In the genomic region with DNA sequence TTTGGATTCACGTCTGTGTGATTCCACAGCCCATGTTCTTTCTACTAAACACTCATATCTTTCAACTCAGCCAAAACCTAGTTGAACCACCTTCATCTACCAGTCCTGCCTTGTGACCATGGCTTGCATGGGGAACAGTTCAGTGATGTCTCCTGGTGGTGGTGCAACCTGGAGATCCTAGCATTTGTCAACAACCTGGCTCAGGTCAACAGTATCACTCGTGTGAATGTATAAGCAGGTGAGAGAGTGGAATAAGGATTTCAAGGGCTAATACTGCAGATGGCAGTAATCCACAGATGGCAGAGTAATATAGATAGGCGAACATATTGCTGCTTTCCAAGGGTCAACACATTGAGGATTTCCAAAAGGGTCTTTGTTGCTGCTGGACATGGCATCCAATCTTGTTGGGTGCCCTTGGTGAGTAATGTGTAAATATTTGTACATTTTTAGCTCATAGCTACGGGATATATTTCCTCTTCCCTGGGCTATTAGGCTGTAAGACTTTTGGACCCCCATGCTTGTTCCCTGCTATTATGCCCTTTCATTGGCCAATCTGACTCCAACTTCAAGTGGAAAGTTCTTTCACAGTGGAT, we compare ENCODE assay signal across 1 cellular context.
A peak's percentile ranks its signal among the peaks of the same experiment; 100 is the strongest.
TF ChIP-seq lines count a peak whose summit lies in the region.

No MANE protein-coding gene starts in this region.

TF ChIP-seq in HepG2, 621 proteins besides CTCF, POLR2A, EP300 and RAD21 (continued from another document and continues in another):
- TF ChIP-seq ZNF609 (CRISPR knock-in tag; IDR thresholded peaks at IDR 0.05; ENCODE audit: borderline replicate concordance) (0 out of 2 replicates have a peak, but pooled peaks have one; percentile 36), RARG (CRISPR knock-in tag; IDR thresholded peaks at IDR 0.05; ENCODE audit: low read depth) (no peak), NCOA1 (CRISPR knock-in tag; IDR thresholded peaks at IDR 0.05) (no peak), MTA1 (CRISPR knock-in tag; IDR thresholded peaks at IDR 0.05; ENCODE audit: borderline replicate concordance) (no peak), ZBTB20 (CRISPR knock-in tag; IDR thresholded peaks at IDR 0.05; ENCODE audit: borderline replicate concordance, low read depth) (no peak), HCFC1 (IDR thresholded peaks at IDR 0.05; ENCODE audit: low read depth, low read length) (no peak), DNMT1 (CRISPR knock-in tag; IDR thresholded peaks at IDR 0.05) (no peak), ZC3H4 (CRISPR knock-in tag; IDR thresholded peaks at IDR 0.05; ENCODE audit: borderline replicate concordance) (no peak), ZBTB21 (CRISPR knock-in tag; IDR thresholded peaks at IDR 0.05) (no peak), ELF3 (CRISPR knock-in tag; IDR thresholded peaks at IDR 0.05) (peak; percentile 76), IRX3 (CRISPR knock-in tag; IDR thresholded peaks at IDR 0.05; ENCODE audit: borderline replicate concordance, low read depth) (no peak), HINFP (CRISPR knock-in tag; IDR thresholded peaks at IDR 0.05; ENCODE audit: low read depth) (no peak), SSRP1 (CRISPR knock-in tag; IDR thresholded peaks at IDR 0.05) (no peak), JDP2 (CRISPR knock-in tag; IDR thresholded peaks at IDR 0.05; ENCODE audit: borderline replicate concordance) (no peak), ZBTB49 (CRISPR knock-in tag; IDR thresholded peaks at IDR 0.05; ENCODE audit: borderline replicate concordance) (no peak), ZNF841 (CRISPR knock-in tag; IDR thresholded peaks at IDR 0.05; ENCODE audit: borderline replicate concordance) (no peak), FIP1L1 (IDR thresholded peaks at IDR 0.05; ENCODE audit: borderline replicate concordance, insufficient read depth, low read depth, low read length) (no peak), TBP (CRISPR knock-in tag; IDR thresholded peaks at IDR 0.05) (no peak), FOXJ3 (CRISPR knock-in tag; IDR thresholded peaks at IDR 0.05; ENCODE audit: borderline replicate concordance) (no peak), NR2F6 (IDR thresholded peaks at IDR 0.05) (no peak), NR2F6 (CRISPR knock-in tag; IDR thresholded peaks at IDR 0.05) (no peak), SALL2 (CRISPR knock-in tag; IDR thresholded peaks at IDR 0.05) (no peak), STAG1 (CRISPR knock-in tag; IDR thresholded peaks at IDR 0.05) (no peak), ZNF607 (CRISPR knock-in tag; IDR thresholded peaks at IDR 0.05; ENCODE audit: borderline replicate concordance) (no peak), ZNF121 (CRISPR knock-in tag; IDR thresholded peaks at IDR 0.05) (no peak), HNRNPH1 (optimal IDR thresholded peaks at IDR 0.05; ENCODE audit: low read depth, low read length) (no peak), E2F1 (CRISPR knock-in tag; IDR thresholded peaks at IDR 0.05) (no peak), ZMYM3 (CRISPR knock-in tag; IDR thresholded peaks at IDR 0.05) (no peak), ZNF691 (CRISPR knock-in tag; IDR thresholded peaks at IDR 0.05; ENCODE audit: borderline replicate concordance, low read depth) (peak; percentile 20; the same call in 1 of the 2 replicates), ZMYM4 (CRISPR knock-in tag; IDR thresholded peaks at IDR 0.05) (peak; percentile 60; the same call in 1 of the 2 replicates)
- TF ChIP-seq, protein P1, sequence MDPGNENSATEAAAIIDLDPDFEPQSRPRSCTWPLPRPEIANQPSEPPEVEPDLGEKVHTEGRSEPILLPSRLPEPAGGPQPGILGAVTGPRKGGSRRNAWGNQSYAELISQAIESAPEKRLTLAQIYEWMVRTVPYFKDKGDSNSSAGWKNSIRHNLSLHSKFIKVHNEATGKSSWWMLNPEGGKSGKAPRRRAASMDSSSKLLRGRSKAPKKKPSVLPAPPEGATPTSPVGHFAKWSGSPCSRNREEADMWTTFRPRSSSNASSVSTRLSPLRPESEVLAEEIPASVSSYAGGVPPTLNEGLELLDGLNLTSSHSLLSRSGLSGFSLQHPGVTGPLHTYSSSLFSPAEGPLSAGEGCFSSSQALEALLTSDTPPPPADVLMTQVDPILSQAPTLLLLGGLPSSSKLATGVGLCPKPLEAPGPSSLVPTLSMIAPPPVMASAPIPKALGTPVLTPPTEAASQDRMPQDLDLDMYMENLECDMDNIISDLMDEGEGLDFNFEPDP (CRISPR knock-in tag; conservative IDR thresholded peaks at IDR 0.05), result no peak
- TF ChIP-seq, protein P2, sequence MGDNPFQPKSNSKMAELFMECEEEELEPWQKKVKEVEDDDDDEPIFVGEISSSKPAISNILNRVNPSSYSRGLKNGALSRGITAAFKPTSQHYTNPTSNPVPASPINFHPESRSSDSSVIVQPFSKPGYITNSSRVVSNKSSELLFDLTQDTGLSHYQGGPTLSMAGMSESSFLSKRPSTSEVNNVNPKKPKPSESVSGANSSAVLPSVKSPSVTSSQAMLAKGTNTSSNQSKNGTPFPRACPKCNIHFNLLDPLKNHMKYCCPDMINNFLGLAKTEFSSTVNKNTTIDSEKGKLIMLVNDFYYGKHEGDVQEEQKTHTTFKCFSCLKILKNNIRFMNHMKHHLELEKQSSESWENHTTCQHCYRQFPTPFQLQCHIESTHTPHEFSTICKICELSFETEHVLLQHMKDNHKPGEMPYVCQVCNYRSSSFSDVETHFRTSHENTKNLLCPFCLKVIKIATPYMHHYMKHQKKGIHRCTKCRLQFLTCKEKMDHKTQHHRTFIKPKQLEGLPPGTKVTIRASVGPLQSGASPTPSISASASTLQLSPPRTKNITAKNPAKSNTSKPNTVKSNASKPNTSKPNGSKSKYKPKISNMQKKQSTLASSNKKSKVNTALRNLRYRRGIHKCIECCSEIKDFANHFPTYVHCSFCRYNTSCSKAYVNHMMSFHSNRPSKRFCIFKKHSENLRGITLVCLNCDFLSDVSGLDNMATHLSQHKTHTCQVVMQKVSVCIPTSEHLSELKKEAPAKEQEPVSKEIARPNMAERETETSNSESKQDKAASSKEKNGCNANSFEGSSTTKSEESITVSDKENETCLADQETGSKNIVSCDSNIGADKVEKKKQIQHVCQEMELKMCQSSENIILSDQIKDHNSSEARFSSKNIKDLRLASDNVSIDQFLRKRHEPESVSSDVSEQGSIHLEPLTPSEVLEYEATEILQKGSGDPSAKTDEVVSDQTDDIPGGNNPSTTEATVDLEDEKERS (CRISPR knock-in tag; IDR thresholded peaks at IDR 0.05), result no peak
- TF ChIP-seq, protein P3, sequence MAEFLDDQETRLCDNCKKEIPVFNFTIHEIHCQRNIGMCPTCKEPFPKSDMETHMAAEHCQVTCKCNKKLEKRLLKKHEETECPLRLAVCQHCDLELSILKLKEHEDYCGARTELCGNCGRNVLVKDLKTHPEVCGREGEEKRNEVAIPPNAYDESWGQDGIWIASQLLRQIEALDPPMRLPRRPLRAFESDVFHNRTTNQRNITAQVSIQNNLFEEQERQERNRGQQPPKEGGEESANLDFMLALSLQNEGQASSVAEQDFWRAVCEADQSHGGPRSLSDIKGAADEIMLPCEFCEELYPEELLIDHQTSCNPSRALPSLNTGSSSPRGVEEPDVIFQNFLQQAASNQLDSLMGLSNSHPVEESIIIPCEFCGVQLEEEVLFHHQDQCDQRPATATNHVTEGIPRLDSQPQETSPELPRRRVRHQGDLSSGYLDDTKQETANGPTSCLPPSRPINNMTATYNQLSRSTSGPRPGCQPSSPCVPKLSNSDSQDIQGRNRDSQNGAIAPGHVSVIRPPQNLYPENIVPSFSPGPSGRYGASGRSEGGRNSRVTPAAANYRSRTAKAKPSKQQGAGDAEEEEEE (CRISPR knock-in tag; IDR thresholded peaks at IDR 0.05; ENCODE audit: borderline replicate concordance), result no peak
- TF ChIP-seq, protein P4, sequence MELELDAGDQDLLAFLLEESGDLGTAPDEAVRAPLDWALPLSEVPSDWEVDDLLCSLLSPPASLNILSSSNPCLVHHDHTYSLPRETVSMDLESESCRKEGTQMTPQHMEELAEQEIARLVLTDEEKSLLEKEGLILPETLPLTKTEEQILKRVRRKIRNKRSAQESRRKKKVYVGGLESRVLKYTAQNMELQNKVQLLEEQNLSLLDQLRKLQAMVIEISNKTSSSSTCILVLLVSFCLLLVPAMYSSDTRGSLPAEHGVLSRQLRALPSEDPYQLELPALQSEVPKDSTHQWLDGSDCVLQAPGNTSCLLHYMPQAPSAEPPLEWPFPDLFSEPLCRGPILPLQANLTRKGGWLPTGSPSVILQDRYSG (CRISPR knock-in tag; IDR thresholded peaks at IDR 0.05), result no peak
- TF ChIP-seq, protein P5, sequence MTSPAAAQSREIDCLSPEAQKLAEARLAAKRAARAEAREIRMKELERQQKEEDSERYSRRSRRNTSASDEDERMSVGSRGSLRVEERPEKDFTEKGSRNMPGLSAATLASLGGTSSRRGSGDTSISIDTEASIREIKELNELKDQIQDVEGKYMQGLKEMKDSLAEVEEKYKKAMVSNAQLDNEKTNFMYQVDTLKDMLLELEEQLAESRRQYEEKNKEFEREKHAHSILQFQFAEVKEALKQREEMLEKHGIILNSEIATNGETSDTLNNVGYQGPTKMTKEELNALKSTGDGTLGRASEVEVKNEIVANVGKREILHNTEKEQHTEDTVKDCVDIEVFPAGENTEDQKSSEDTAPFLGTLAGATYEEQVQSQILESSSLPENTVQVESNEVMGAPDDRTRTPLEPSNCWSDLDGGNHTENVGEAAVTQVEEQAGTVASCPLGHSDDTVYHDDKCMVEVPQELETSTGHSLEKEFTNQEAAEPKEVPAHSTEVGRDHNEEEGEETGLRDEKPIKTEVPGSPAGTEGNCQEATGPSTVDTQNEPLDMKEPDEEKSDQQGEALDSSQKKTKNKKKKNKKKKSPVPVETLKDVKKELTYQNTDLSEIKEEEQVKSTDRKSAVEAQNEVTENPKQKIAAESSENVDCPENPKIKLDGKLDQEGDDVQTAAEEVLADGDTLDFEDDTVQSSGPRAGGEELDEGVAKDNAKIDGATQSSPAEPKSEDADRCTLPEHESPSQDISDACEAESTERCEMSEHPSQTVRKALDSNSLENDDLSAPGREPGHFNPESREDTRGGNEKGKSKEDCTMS (CRISPR knock-in tag; conservative IDR thresholded peaks at IDR 0.05), result no peak
